In genomic region chr9:110170728-110171257, GRCh38 we compare ENCODE assay signal across 37 cellular contexts. TPM values are rescaled to one million over a fixed set of nuclear protein-coding genes. Genes with fewer than 3 reads are reported as not detected.
DNase-seq lines count a peak whose midpoint lies in the region; ATAC-seq, FAIRE-seq and TF ChIP-seq lines count a peak whose summit lies in the region.
"Had no signal": no experiment of that assay in that cellular context is flagged by ENCODE, and none has a peak within 500 bp of the region (broad histone marks: within the 10 kb centered on the region; RNA-seq: fewer than 3 reads in every experiment).

No MANE protein-coding gene starts in this region.

- H3K27me3 Mint-ChIP-seq in Caco-2 (ENCODE audit: insufficient read depth, unreplicated experiment): no peaks in the 10 kb centered on the region
- H3K27me3 Mint-ChIP-seq in activated T-helper 2 cell treated with anti-CD3 and anti-CD28 coated beads, Interferon-gamma antibody, Interleukin-2, Interleukin-4, amounts not matched to agents 10 μg/mL and 5 μg/mL and 100 μg/mL, durations not matched to agents 14 hours and 24 hours and 36 hours (ENCODE audit: low read depth): no peaks in the 10 kb centered on the region
- H3K27me3 Mint-ChIP-seq: activated CD4-positive, alpha-beta memory T cell treated with anti-CD3 and anti-CD28 coated beads, Interleukin-2, amount 10 ng/mL, durations not matched to agents 7 days and 5 days; activated naive CD4-positive, alpha-beta T cell treated with anti-CD3 and anti-CD28 coated beads, Interleukin-2, amount 50 U/mL, for 24 hours had no signal

- ATAC-seq in IMR-90 (ENCODE audit: low read depth): no peak
- ATAC-seq: activated CD4-positive, CD25-positive, alpha-beta regulatory T cell treated with anti-CD3 and anti-CD28 coated beads, Interleukin-2, amount 50 U/mL, for 24 hours; gastroesophageal sphincter; lower lobe of right lung; mucosa of descending colon; psoas muscle had no signal

- H3K4me3 ChIP-seq in Caco-2 (ENCODE audit: low read depth, low read length) (no peak overlapping the region), IMR-90 (ENCODE audit: insufficient read depth, low read depth, low read length) (no peak overlapping the region), H1 (ENCODE audit: extremely low read depth in 1 of 4, insufficient read depth in 2 of 4, low read depth in 3 of 4, low read length in 4 of 4) (no peak overlapping the region)
- H3K4me3 ChIP-seq: BLaER1, gastroesophageal sphincter, GM23248, lower lobe of right lung, MG63, mucosa of descending colon, psoas muscle, sigmoid colon, tibial artery had no signal

- H3K14ac ChIP-seq in IMR-90 (replicated peaks; ENCODE audit: low read depth, low read length): no peak overlapping the region
- H3K14ac ChIP-seq in H1 (ENCODE audit: insufficient read length): no peak overlapping the region

- no peak for FAIRE-seq in H1 (lab: Jason Lieb, UNC)
- FAIRE-seq: bronchial epithelial cell, colon, G401.6, RCC 7860 had no signal

- H2BK12ac ChIP-seq in H1 (ENCODE audit: low read depth, low read length): no peak overlapping the region

- POLR2A ChIA-PET in Caco-2 (lab: Charles Lee) (no interaction called here), IMR-90 (lab: Charles Lee; ENCODE audit: unreplicated experiment) (no interaction called here), H1 (lab: Charles Lee; ENCODE audit: partially characterized antibody) (no interaction called here)

- peaks cover 45% of the 10 kb centered on the region for H4K20me1 ChIP-seq in IMR-90 (ENCODE audit: insufficient read depth, low read length)
- H4K20me1 ChIP-seq in H1 (replicated peaks in 1 of 2; ENCODE audit: control insufficient read depth in 1 of 2, insufficient read depth in 2 of 2, low read length in 2 of 2): peaks cover 0 to 2% of the 10 kb centered on the region in 2 experiments
- H4K20me1 ChIP-seq: BLaER1 had no signal

- no peak for DNase-seq in Caco-2
- no peak for DNase-seq in IMR-90
- peak; percentile 64 for DNase-seq in NOMO-1 treated with DMSO at 0.1 percent for 48 hours (lab: John Stamatoyannopoulos, UW; ENCODE audit: unreplicated experiment)
- no peak for DNase-seq in H1 (ENCODE audit: low read depth in 1 of 2, low spot score in 2 of 2)
- DNase-seq in COR-L47 (lab: John Stamatoyannopoulos, UW): no peak
- DNase-seq in activated T-helper 2 cell treated with anti-CD3 and anti-CD28 coated beads, Interferon-gamma antibody, Interleukin-2, Interleukin-4, amounts not matched to agents 10 μg/mL and 5 μg/mL and 100 μg/mL, durations not matched to agents 14 hours and 24 hours and 36 hours (ENCODE audit: low spot score): no peak
- no peak for DNase-seq in activated gamma-delta T cell treated with Interleukin-2 at 50 U/mL for 16 hours
- DNase-seq: ACHN; activated CD4-positive, alpha-beta memory T cell treated with anti-CD3 and anti-CD28 coated beads, Interleukin-2, amount 10 ng/mL, durations not matched to agents 7 days and 5 days; activated CD8-positive, alpha-beta memory T cell treated with anti-CD3 and anti-CD28 coated beads, Interleukin-2, amount 50 U/mL, for 4 hours; DMS53; GM23248; lower lobe of right lung; MG63; mucosa of descending colon; NCI-H1436; NCI-H2081 treated with DMSO at 0.1 percent for 48 hours; NCI-H2227 treated with DMSO at 0.1 percent for 48 hours; NCI-H526; NK-92 treated with Interleukin-12 subunit alpha and Interleukin-12 subunit beta, amount 100 ng/mL, for 24 hours; psoas muscle; SHP77 treated with DMSO at 0.1 percent for 48 hours; sigmoid colon; stimulated activated CD4-positive, alpha-beta T cell treated with anti-CD3 and anti-CD28 coated beads, Interleukin-12 subunit alpha, Interleukin-12 subunit beta, amount 100 ng/mL, for 4 hours; stimulated activated CD4-positive, alpha-beta T cell treated with anti-CD3 and anti-CD28 coated beads, Interleukin-2, amount 100 ng/mL, for 48 hours; T1000; tibial artery had no signal

- H3K9ac ChIP-seq in IMR-90 (ENCODE audit: low read depth, low read length) (no peak overlapping the region), H1 (replicated peaks in 1 of 4; ENCODE audit: extremely low read depth in 1 of 4, low read depth in 3 of 4, low read length in 3 of 4) (no peak overlapping the region)
- H3K9ac ChIP-seq: BLaER1, GM23248 had no signal

- H2BK20ac ChIP-seq in IMR-90 (ENCODE audit: low read depth, low read length) (no peak overlapping the region), H1 (ENCODE audit: low read length) (no peak overlapping the region)

- TF ChIP-seq EP300 in H1 (IDR thresholded peaks at IDR 0.05; ENCODE audit: borderline replicate concordance in 1 of 2, low read depth in 2 of 2, low read length in 2 of 2): no peak

- no TSS peak for BruUV-seq in Caco-2 (replicated peaks; lab: Mats Ljungman, UMichigan)
- TSS peak; percentile 40 for BruUV-seq in IMR-90 (replicated peaks; lab: Mats Ljungman, UMichigan)

- H2AK5ac ChIP-seq in IMR-90 (ENCODE audit: low read depth, low read length): no peak overlapping the region
- no peak overlapping the region for H2AK5ac ChIP-seq in H1 (ENCODE audit: low read depth, low read length)

- peak overlapping the region; percentile 29 for H3K27ac Mint-ChIP-seq in Caco-2 (ENCODE audit: unreplicated experiment)
- H3K27ac Mint-ChIP-seq in activated T-helper 2 cell treated with anti-CD3 and anti-CD28 coated beads, Interferon-gamma antibody, Interleukin-2, Interleukin-4, amounts not matched to agents 10 μg/mL and 5 μg/mL and 100 μg/mL, durations not matched to agents 14 hours and 24 hours and 36 hours: no peak overlapping the region
- H3K27ac Mint-ChIP-seq: activated CD4-positive, alpha-beta memory T cell treated with anti-CD3 and anti-CD28 coated beads, Interleukin-2, amount 10 ng/mL, durations not matched to agents 7 days and 5 days; activated naive CD4-positive, alpha-beta T cell treated with anti-CD3 and anti-CD28 coated beads, Interleukin-2, amount 50 U/mL, for 24 hours; nephron had no signal

- H3K56ac ChIP-seq in IMR-90 (ENCODE audit: extremely low read depth, insufficient read depth, low read length): no peak overlapping the region
- no peak overlapping the region for H3K56ac ChIP-seq in H1 (replicated peaks; ENCODE audit: insufficient read length, low read depth, low read length)

- no peak overlapping the region for H4K8ac ChIP-seq in IMR-90 (ENCODE audit: low read depth in 2 of 2, low read length in 2 of 2)
- H4K8ac ChIP-seq in H1 (ENCODE audit: extremely low read depth, insufficient read depth, low read length): no peak overlapping the region

- H4K5ac ChIP-seq in IMR-90 (ENCODE audit: low read depth, low read length) (no peak overlapping the region), H1 (ENCODE audit: insufficient read length, low read depth, low read length) (no peak overlapping the region)

- no peak overlapping the region for H3K4me3 Mint-ChIP-seq in Caco-2 (ENCODE audit: unreplicated experiment)
- no peak overlapping the region for H3K4me3 Mint-ChIP-seq in activated T-helper 2 cell treated with anti-CD3 and anti-CD28 coated beads, Interferon-gamma antibody, Interleukin-2, Interleukin-4, amounts not matched to agents 10 μg/mL and 5 μg/mL and 100 μg/mL, durations not matched to agents 14 hours and 24 hours and 36 hours (ENCODE audit: low read depth)
- H3K4me3 Mint-ChIP-seq: activated CD4-positive, alpha-beta memory T cell treated with anti-CD3 and anti-CD28 coated beads, Interleukin-2, amount 10 ng/mL, durations not matched to agents 7 days and 5 days; activated naive CD4-positive, alpha-beta T cell treated with anti-CD3 and anti-CD28 coated beads, Interleukin-2, amount 50 U/mL, for 24 hours; nephron had no signal

- H3K36me3 ChIP-seq in Caco-2 (ENCODE audit: control insufficient read depth, insufficient read depth, low read length): no peaks in the 10 kb centered on the region
- peaks cover 33% of the 10 kb centered on the region for H3K36me3 ChIP-seq in IMR-90 (ENCODE audit: control insufficient read depth, insufficient read depth, low read length)
- 0 out of 8 replicates have a peak, but pooled peaks cover 0 to 4% (median 0%) of the 10 kb centered on the region in 4 experiments for H3K36me3 ChIP-seq in H1 (ENCODE audit: control insufficient read depth in 2 of 4, insufficient read depth in 4 of 4, low read length in 3 of 4)

- peaks cover 16% of the 10 kb centered on the region for H3K9me1 ChIP-seq in IMR-90 (ENCODE audit: insufficient read depth, low read length)

- H3K18ac ChIP-seq in IMR-90 (ENCODE audit: low read depth, low read length) (no peak overlapping the region), H1 (ENCODE audit: extremely low read depth, low read length) (no peak overlapping the region)

- in situ Hi-C loops in IMR-90 (cut with MboI; ENCODE audit: low sequenced_read_pairs): loop anchor here (25.0 kb wide), 1 partner anchor 583 kb away; no protein-coding TSS in a partner anchor

- no peak overlapping the region for H2BK120ac ChIP-seq in IMR-90 (ENCODE audit: low read depth, low read length)
- H2BK120ac ChIP-seq in H1 (replicated peaks; ENCODE audit: low read depth, low read length): no peak overlapping the region

- H3K9me3 ChIP-seq in Caco-2 (no peaks in the 10 kb centered on the region), IMR-90 (ENCODE audit: control insufficient read depth, insufficient read depth, low read length) (no peaks in the 10 kb centered on the region), H1 (ENCODE audit: insufficient read depth in 2 of 2, low read depth in 1 of 2, low read length in 1 of 2) (no peaks in the 10 kb centered on the region)
- H3K9me3 ChIP-seq: gastroesophageal sphincter, lower lobe of right lung, MG63, mucosa of descending colon, psoas muscle, sigmoid colon, tibial artery had no signal

- no peak overlapping the region for H4K91ac ChIP-seq in IMR-90 (ENCODE audit: insufficient read depth, low read depth, low read length)
- H4K91ac ChIP-seq in H1 (replicated peaks; ENCODE audit: insufficient read length, low read length): no peak overlapping the region

- H3K79me1 ChIP-seq in IMR-90 (ENCODE audit: low read depth in 1 of 2, low read length in 2 of 2) (peaks cover 52 to 77% of the 10 kb centered on the region in 2 experiments), H1 (ENCODE audit: low read depth, low read length) (no peaks in the 10 kb centered on the region)

- no peak overlapping the region for H3K23ac ChIP-seq in IMR-90 (ENCODE audit: low read depth, low read length)
- no peak overlapping the region for H3K23ac ChIP-seq in H1 (ENCODE audit: insufficient read length)

- WGBS in IMR-90 (ENCODE audit: extremely low coverage in 2 of 2, insufficient read length in 1 of 2), 2 experiments: 96% methylated on average over 3 of the region's 7 CpGs; no CpG with 5 or more reads in 1 of the 2 experiments
- 79% methylated on average over 7 of the region's 7 CpGs; no CpG with 5 or more reads in 1 of the 2 experiments for WGBS in H1 (ENCODE audit: extremely low coverage in 1 of 2, insufficient coverage in 1 of 2, insufficient read length in 1 of 2, insufficient replicate concordance in 2 of 2, low coverage in 1 of 2, low lambda C conversion rate in 2 of 2, missing lambda C conversion rate in 1 of 2), 2 experiments

- intact Hi-C loops in Caco-2 (cut with micrococcal nuclease; ENCODE audit: unreplicated experiment) (no loop called here), IMR-90 (cut with micrococcal nuclease) (no loop called here)
- intact Hi-C loops in activated T-helper 2 cell treated with anti-CD3 and anti-CD28 coated beads, Interferon-gamma antibody, Interleukin-2, Interleukin-4, amounts not matched to agents 10 μg/mL and 5 μg/mL and 100 μg/mL, durations not matched to agents 14 hours and 24 hours and 36 hours (cut with micrococcal nuclease): no loop called here

- no peaks in the 10 kb centered on the region for H3K9me3 Mint-ChIP-seq in Caco-2 (ENCODE audit: unreplicated experiment)
- no peaks in the 10 kb centered on the region for H3K9me3 Mint-ChIP-seq in activated T-helper 2 cell treated with anti-CD3 and anti-CD28 coated beads, Interferon-gamma antibody, Interleukin-2, Interleukin-4, amounts not matched to agents 10 μg/mL and 5 μg/mL and 100 μg/mL, durations not matched to agents 14 hours and 24 hours and 36 hours
- H3K9me3 Mint-ChIP-seq: activated CD4-positive, alpha-beta memory T cell treated with anti-CD3 and anti-CD28 coated beads, Interleukin-2, amount 10 ng/mL, durations not matched to agents 7 days and 5 days; activated naive CD4-positive, alpha-beta T cell treated with anti-CD3 and anti-CD28 coated beads, Interleukin-2, amount 50 U/mL, for 24 hours; nephron had no signal

- peaks cover 24% of the 10 kb centered on the region for H3K4me1 Mint-ChIP-seq in Caco-2 (ENCODE audit: low read depth, unreplicated experiment)
- H3K4me1 Mint-ChIP-seq in activated T-helper 2 cell treated with anti-CD3 and anti-CD28 coated beads, Interferon-gamma antibody, Interleukin-2, Interleukin-4, amounts not matched to agents 10 μg/mL and 5 μg/mL and 100 μg/mL, durations not matched to agents 14 hours and 24 hours and 36 hours (ENCODE audit: low read depth): peaks cover 49% of the 10 kb centered on the region
- H3K4me1 Mint-ChIP-seq: nephron had no signal

- CTCF ChIA-PET in Caco-2 (lab: Charles Lee) (no interaction called here), IMR-90 (lab: Yijun Ruan, JAX) (no interaction called here), H1 (lab: Charles Lee; ENCODE audit: partially characterized antibody) (interaction anchor here (0.6 kb wide), 2 partner anchors 267 to 701 kb away, joined by 3 read pairs; no protein-coding TSS in a partner anchor)

- peaks cover 2% of the 10 kb centered on the region; the same call in 1 of the 2 replicates for H3K23me2 ChIP-seq in H1 (ENCODE audit: low read depth, low read length)

- H3K4ac ChIP-seq in IMR-90 (ENCODE audit: low read depth, low read length): no peak overlapping the region
- no peak overlapping the region for H3K4ac ChIP-seq in H1 (replicated peaks; ENCODE audit: insufficient read length, low read depth, low read length)

- TF ChIP-seq POLR2A in IMR-90 (IDR thresholded peaks at IDR 0.05; ENCODE audit: low read depth, low read length) (no peak), H1 (IDR thresholded peaks at IDR 0.05; ENCODE audit: control extremely low read depth in 1 of 2, low read depth in 2 of 2, low read length in 2 of 2) (no peak)

- TF ChIP-seq RAD21 in IMR-90 (IDR thresholded peaks at IDR 0.05; ENCODE audit: low read length) (no peak), H1 (IDR thresholded peaks at IDR 0.05 in 1 of 2, conservative IDR thresholded peaks at IDR 0.05 in 1 of 2; ENCODE audit: low read depth in 2 of 2, low read length in 2 of 2) (no peak)

- H2AFZ ChIP-seq in IMR-90 (replicated peaks; ENCODE audit: low read length, poor library complexity) (no peak overlapping the region), H1 (ENCODE audit: low read length) (no peak overlapping the region)
- H2AFZ ChIP-seq: GM23248 had no signal

- H2BK5ac ChIP-seq in IMR-90 (ENCODE audit: low read depth, low read length, poor library complexity, severe bottlenecking): no peak overlapping the region
- H2BK5ac ChIP-seq in H1 (ENCODE audit: low read depth, low read length): no peak overlapping the region

- TF ChIP-seq CTCF in Caco-2 (IDR thresholded peaks at IDR 0.05; ENCODE audit: insufficient read depth in 1 of 2, low read depth in 1 of 2, low read length in 1 of 2, severe bottlenecking in 1 of 2, unreplicated experiment in 1 of 2) (no peak), IMR-90 (conservative IDR thresholded peaks at IDR 0.05; ENCODE audit: low read depth, low read length) (no peak), H1 (IDR thresholded peaks at IDR 0.05; ENCODE audit: control extremely low read depth in 1 of 3, insufficient read depth in 1 of 3, low read depth in 1 of 3, low read length in 3 of 3) (no peak)

- H3K4me1 ChIP-seq in Caco-2: no peaks in the 10 kb centered on the region
- peaks cover 2% of the 10 kb centered on the region; the same call in 1 of the 2 replicates for H3K4me1 ChIP-seq in IMR-90 (ENCODE audit: control insufficient read depth, insufficient read depth, low read length)
- 0 out of 7 replicates have a peak, but pooled peaks cover 0 to 3% (median 0%) of the 10 kb centered on the region in 4 experiments for H3K4me1 ChIP-seq in H1 (replicated peaks in 1 of 4; ENCODE audit: control insufficient read depth in 3 of 4, insufficient read depth in 4 of 4, low read length in 3 of 4)
- H3K4me1 ChIP-seq: psoas muscle, tibial artery had no signal

- no peaks in the 10 kb centered on the region for H3K27me3 ChIP-seq in Caco-2 (replicated peaks; ENCODE audit: control insufficient read depth, insufficient read depth, low read length)
- no peaks in the 10 kb centered on the region for H3K27me3 ChIP-seq in IMR-90 (ENCODE audit: control insufficient read depth, insufficient read depth, low read length)
- no peaks in the 10 kb centered on the region for H3K27me3 ChIP-seq in H1 (replicated peaks in 1 of 4; ENCODE audit: control insufficient read depth in 3 of 4, extremely low read depth in 1 of 4, insufficient read depth in 3 of 4, low read length in 3 of 4)
- H3K27me3 ChIP-seq: BLaER1, gastroesophageal sphincter, MG63, sigmoid colon, tibial artery had no signal

- no peak overlapping the region for H2BK15ac ChIP-seq in IMR-90 (ENCODE audit: low read depth, low read length)
- H2BK15ac ChIP-seq in H1 (ENCODE audit: low read length): no peak overlapping the region

- no peak overlapping the region for H3K27ac ChIP-seq in IMR-90 (ENCODE audit: insufficient read depth, low read length)
- H3K27ac ChIP-seq in H1 (ENCODE audit: low read depth, low read length): no peak overlapping the region
- H3K27ac ChIP-seq: BLaER1, gastroesophageal sphincter, GM23248, lower lobe of right lung, psoas muscle, sigmoid colon, tibial artery had no signal

- H2AK9ac ChIP-seq in IMR-90 (replicated peaks; ENCODE audit: low read depth, low read length, poor library complexity): no peak overlapping the region

- H3K4me2 ChIP-seq in IMR-90 (ENCODE audit: low read depth, low read length): no peak overlapping the region
- no peak overlapping the region for H3K4me2 ChIP-seq in H1 (ENCODE audit: insufficient read depth in 1 of 2, low read depth in 2 of 2, low read length in 2 of 2)
- H3K4me2 ChIP-seq: BLaER1 had no signal

- peaks cover 95% of the 10 kb centered on the region for H3K36me3 Mint-ChIP-seq in Caco-2 (ENCODE audit: insufficient read depth, unreplicated experiment)
- H3K36me3 Mint-ChIP-seq in activated T-helper 2 cell treated with anti-CD3 and anti-CD28 coated beads, Interferon-gamma antibody, Interleukin-2, Interleukin-4, amounts not matched to agents 10 μg/mL and 5 μg/mL and 100 μg/mL, durations not matched to agents 14 hours and 24 hours and 36 hours (ENCODE audit: low read depth): peaks cover 76% of the 10 kb centered on the region

- dilution Hi-C loops in IMR-90 (cut with HindIII; ENCODE audit: low sequenced_read_pairs, unreplicated experiment): loop anchor here (25.0 kb wide), 1 partner anchor 108 kb away; no protein-coding TSS in a partner anchor

- no peaks in the 10 kb centered on the region; a peak in 1 of 4 replicates for H3K79me2 ChIP-seq in H1 (ENCODE audit: control insufficient read depth in 1 of 2, insufficient read depth in 2 of 2, low read length in 2 of 2)

RNA-seq across cellular contexts. Expression of gene C9orf152, which starts 37.2 kb away (rescaled TPM):
- 0.36 and 0.42 TPM in 2 replicates for total RNA-seq in Caco-2 (2022)
- total RNA-seq in IMR-90 (2012; rRNA removed): not detected in 2 replicates
- not detected in 2 replicates for polyA plus RNA-seq in IMR-90 (2012; rRNA removed)
- polyA plus RNA-seq in IMR-90 (2012; cell fraction: cytosol; rRNA removed): not detected in 2 replicates
- polyA plus RNA-seq in IMR-90 (2012; cell fraction: nucleus; rRNA removed; ENCODE audit: low replicate concordance): not detected in 2 replicates
- total RNA-seq in H1 (2021; fragmentation: NEBNext Ultra II Directional; extraction: Animal tissue kit (Norgen Biotek cat#: 25700)): not detected in 2 replicates
- not detected in 2 replicates for polyA plus RNA-seq in H1 (2011; rRNA removed)
- not detected for polyA plus RNA-seq in H1 (2011; cell fraction: cytosol; rRNA removed)
- not detected for polyA plus RNA-seq in H1 (2011; cell fraction: nucleus; rRNA removed)
- not detected in 4 replicates for polyA plus RNA-seq in H1 (2012, experiment 1 of 2)
- not detected for polyA plus RNA-seq in H1 (2012, experiment 2 of 2)
- polyA plus RNA-seq in H1 (2013, experiment 1 of 2): not detected
- polyA plus RNA-seq in H1 (2013, experiment 2 of 2): not detected
- not detected in 2 replicates for polyA minus RNA-seq in H1 (2011; rRNA and poly(A)+ RNA removed)
- not detected for polyA minus RNA-seq in H1 (2011; cell fraction: cytosol; rRNA and poly(A)+ RNA removed)
- not detected for polyA minus RNA-seq in H1 (2011; cell fraction: nucleus; rRNA and poly(A)+ RNA removed)
- not detected in 2 replicates for total RNA-seq in activated T-helper 2 cell treated with anti-CD3 and anti-CD28 coated beads, Interferon-gamma antibody, Interleukin-2, Interleukin-4, amounts not matched to agents 10 μg/mL and 5 μg/mL and 100 μg/mL, durations not matched to agents 14 hours and 24 hours and 36 hours
- total RNA-seq: activated CD4-positive, alpha-beta memory T cell treated with anti-CD3 and anti-CD28 coated beads, Interleukin-2, amount 10 ng/mL, durations not matched to agents 7 days and 5 days; GM23248; omental fat pad; psoas muscle; sigmoid colon had no signal
- polyA plus RNA-seq: GM23248 had no signal
